In the genomic region with DNA sequence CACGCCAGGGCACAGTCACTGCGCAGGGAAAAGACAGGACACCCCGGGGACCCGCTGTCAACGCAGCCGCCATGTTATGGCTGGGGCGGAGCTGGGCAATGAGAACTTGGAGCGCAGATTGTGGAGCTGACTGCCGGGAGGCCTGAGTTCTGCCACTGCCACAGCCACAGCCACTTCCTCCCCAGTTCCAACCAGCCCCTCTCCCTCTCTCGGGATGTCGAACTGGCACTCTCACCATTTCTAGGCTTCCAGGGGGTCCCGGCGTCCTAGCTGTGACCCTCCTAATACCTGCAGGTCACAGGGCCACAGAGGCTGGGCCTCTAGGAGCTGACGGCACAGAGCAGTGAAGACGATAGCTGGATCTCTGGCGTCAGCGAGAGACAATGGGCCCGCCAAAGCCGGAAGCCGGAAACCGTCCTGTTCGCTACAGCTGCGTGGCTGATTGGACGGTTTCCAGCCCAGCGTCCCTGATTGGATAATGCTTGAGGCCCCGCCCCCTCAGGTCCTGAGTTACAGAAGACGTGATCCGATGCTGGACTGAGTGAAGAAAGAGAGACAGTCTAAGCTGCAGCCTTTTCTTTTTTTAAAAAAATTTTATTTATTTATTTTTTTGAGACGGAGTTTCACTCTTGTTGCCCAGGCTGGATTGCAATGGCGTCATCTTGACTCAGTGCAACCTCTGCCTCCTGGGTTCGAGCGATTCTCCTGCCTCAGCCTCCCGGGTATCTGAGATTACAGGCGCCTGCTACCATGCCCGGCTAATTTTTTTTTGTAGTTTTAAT, we compare ENCODE assay signal across 1 cellular context.
TF ChIP-seq lines count a peak whose summit lies in the region.

A gene (minus strand): TSS at position 385 of the 782 bp plus-strand sequence. CDS start 147 bp downstream, at position 238.

TF ChIP-seq in SK-N-SH, 30 proteins besides CTCF, POLR2A, EP300 and RAD21 (continued from another document):
- TF ChIP-seq, protein P1, sequence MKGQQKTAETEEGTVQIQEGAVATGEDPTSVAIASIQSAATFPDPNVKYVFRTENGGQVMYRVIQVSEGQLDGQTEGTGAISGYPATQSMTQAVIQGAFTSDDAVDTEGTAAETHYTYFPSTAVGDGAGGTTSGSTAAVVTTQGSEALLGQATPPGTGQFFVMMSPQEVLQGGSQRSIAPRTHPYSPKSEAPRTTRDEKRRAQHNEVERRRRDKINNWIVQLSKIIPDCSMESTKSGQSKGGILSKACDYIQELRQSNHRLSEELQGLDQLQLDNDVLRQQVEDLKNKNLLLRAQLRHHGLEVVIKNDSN (IDR thresholded peaks at IDR 0.05; ENCODE audit: borderline replicate concordance, low read depth), result no peak
- TF ChIP-seq TAF1 (IDR thresholded peaks at IDR 0.05; ENCODE audit: borderline replicate concordance, low read depth, low read length), result peak; percentile 78; the same call in 1 of the 2 replicates
- TF ChIP-seq YY1 (IDR thresholded peaks at IDR 0.05; ENCODE audit: low read depth), result peak; percentile 88
- TF ChIP-seq EZH2phosphoT487 (IDR thresholded peaks at IDR 0.05; ENCODE audit: borderline replicate concordance, low read depth), result no peak
- no peak for TF ChIP-seq FOXJ3 (CRISPR knock-in tag; IDR thresholded peaks at IDR 0.05)
- TF ChIP-seq CHD2 (IDR thresholded peaks at IDR 0.05; ENCODE audit: low read length, partially characterized antibody), result peak; percentile 59
- TF ChIP-seq, protein P2, sequence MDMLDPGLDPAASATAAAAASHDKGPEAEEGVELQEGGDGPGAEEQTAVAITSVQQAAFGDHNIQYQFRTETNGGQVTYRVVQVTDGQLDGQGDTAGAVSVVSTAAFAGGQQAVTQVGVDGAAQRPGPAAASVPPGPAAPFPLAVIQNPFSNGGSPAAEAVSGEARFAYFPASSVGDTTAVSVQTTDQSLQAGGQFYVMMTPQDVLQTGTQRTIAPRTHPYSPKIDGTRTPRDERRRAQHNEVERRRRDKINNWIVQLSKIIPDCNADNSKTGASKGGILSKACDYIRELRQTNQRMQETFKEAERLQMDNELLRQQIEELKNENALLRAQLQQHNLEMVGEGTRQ (IDR thresholded peaks at IDR 0.05; ENCODE audit: borderline replicate concordance, low read depth, low read length), result no peak
- peak; percentile 92 for TF ChIP-seq ELF1 (IDR thresholded peaks at IDR 0.05)
- TF ChIP-seq FOSL2 (IDR thresholded peaks at IDR 0.05; ENCODE audit: borderline replicate concordance, low read depth), result no peak
- TF ChIP-seq, protein P3, sequence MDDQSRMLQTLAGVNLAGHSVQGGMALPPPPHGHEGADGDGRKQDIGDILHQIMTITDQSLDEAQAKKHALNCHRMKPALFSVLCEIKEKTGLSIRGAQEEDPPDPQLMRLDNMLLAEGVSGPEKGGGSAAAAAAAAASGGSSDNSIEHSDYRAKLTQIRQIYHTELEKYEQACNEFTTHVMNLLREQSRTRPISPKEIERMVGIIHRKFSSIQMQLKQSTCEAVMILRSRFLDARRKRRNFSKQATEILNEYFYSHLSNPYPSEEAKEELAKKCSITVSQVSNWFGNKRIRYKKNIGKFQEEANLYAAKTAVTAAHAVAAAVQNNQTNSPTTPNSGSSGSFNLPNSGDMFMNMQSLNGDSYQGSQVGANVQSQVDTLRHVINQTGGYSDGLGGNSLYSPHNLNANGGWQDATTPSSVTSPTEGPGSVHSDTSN (IDR thresholded peaks at IDR 0.05), result no peak
- TF ChIP-seq RXRA (IDR thresholded peaks at IDR 0.05; ENCODE audit: borderline replicate concordance, low read depth), result no peak
- peak; percentile 84; the same call in 1 of the 2 replicates for TF ChIP-seq MXI1 (IDR thresholded peaks at IDR 0.05; ENCODE audit: low read depth, low read length)
- no peak for TF ChIP-seq MEF2A (IDR thresholded peaks at IDR 0.05; ENCODE audit: borderline replicate concordance, low read depth)
- TF ChIP-seq POLR2AphosphoS5 (IDR thresholded peaks at IDR 0.05; ENCODE audit: low read depth, low read length), result peak; percentile 96
- TF ChIP-seq GABPA (IDR thresholded peaks at IDR 0.05; ENCODE audit: low read depth), result peak; percentile 82
- peak; percentile 86 for TF ChIP-seq RFX5 (IDR thresholded peaks at IDR 0.05; ENCODE audit: low read length)
- TF ChIP-seq, protein P4, sequence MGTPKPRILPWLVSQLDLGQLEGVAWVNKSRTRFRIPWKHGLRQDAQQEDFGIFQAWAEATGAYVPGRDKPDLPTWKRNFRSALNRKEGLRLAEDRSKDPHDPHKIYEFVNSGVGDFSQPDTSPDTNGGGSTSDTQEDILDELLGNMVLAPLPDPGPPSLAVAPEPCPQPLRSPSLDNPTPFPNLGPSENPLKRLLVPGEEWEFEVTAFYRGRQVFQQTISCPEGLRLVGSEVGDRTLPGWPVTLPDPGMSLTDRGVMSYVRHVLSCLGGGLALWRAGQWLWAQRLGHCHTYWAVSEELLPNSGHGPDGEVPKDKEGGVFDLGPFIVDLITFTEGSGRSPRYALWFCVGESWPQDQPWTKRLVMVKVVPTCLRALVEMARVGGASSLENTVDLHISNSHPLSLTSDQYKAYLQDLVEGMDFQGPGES (IDR thresholded peaks at IDR 0.05; ENCODE audit: low read depth, low read length), result peak; percentile 65; the same call in 1 of the 2 replicates
- no peak for TF ChIP-seq TCF12 (IDR thresholded peaks at IDR 0.05)
